Comparison of ENCODE assay signal across 1 cellular context in genomic region chr2:181891966-181892794, GRCh38.
TF ChIP-seq lines count a peak whose summit lies in the region.

No MANE protein-coding gene starts in this region.

TF ChIP-seq in HepG2, 621 proteins besides CTCF, POLR2A, EP300 and RAD21 (continued from another document and continues in another):
- TF ChIP-seq SMAD1 (CRISPR knock-in tag; IDR thresholded peaks at IDR 0.05; ENCODE audit: borderline replicate concordance, low read depth) (peak; percentile 95; the same call in 1 of the 2 replicates), ETS1 (CRISPR knock-in tag; IDR thresholded peaks at IDR 0.05) (peak; percentile 64; the same call in 1 of the 2 replicates), IKZF1 (IDR thresholded peaks at IDR 0.05) (no peak), SOX5 (CRISPR knock-in tag; IDR thresholded peaks at IDR 0.05; ENCODE audit: borderline replicate concordance) (no peak), ZNF549 (CRISPR knock-in tag; IDR thresholded peaks at IDR 0.05) (no peak), SOX6 (IDR thresholded peaks at IDR 0.05) (no peak), SOX6 (CRISPR knock-in tag; IDR thresholded peaks at IDR 0.05) (peak; percentile 74; the same call in 1 of the 2 replicates), SIX1 (CRISPR knock-in tag; IDR thresholded peaks at IDR 0.05; ENCODE audit: borderline replicate concordance) (no peak), ZNF737 (CRISPR knock-in tag; IDR thresholded peaks at IDR 0.05; ENCODE audit: borderline replicate concordance) (no peak), ATF1 (CRISPR knock-in tag; IDR thresholded peaks at IDR 0.05) (no peak), ZFX (CRISPR knock-in tag; IDR thresholded peaks at IDR 0.05; ENCODE audit: low read depth) (peak; percentile 92), ZNF777 (CRISPR knock-in tag; IDR thresholded peaks at IDR 0.05) (peak; percentile 92), ZNF841 (CRISPR knock-in tag; IDR thresholded peaks at IDR 0.05; ENCODE audit: borderline replicate concordance) (no peak), ZNF136 (CRISPR knock-in tag; IDR thresholded peaks at IDR 0.05; ENCODE audit: low read depth) (peak; percentile 95; the same call in 1 of the 2 replicates), GABPB1 (CRISPR knock-in tag; IDR thresholded peaks at IDR 0.05) (peak; percentile 82), ZNF816 (CRISPR knock-in tag; IDR thresholded peaks at IDR 0.05; ENCODE audit: borderline replicate concordance) (peak; percentile 95), ZNF33A (CRISPR knock-in tag; IDR thresholded peaks at IDR 0.05; ENCODE audit: borderline replicate concordance) (no peak), HNF4G (IDR thresholded peaks at IDR 0.05; ENCODE audit: borderline replicate concordance, low read depth, low read length) (no peak; the same call in 1 of the 2 replicates), HNF4G (CRISPR knock-in tag; IDR thresholded peaks at IDR 0.05; ENCODE audit: borderline replicate concordance, low read depth) (peak; percentile 79; the same call in 1 of the 2 replicates), THAP7 (CRISPR knock-in tag; IDR thresholded peaks at IDR 0.05) (peak; percentile 62), THRA (CRISPR knock-in tag; IDR thresholded peaks at IDR 0.05; ENCODE audit: borderline replicate concordance) (peak; percentile 79), ZNF251 (CRISPR knock-in tag; IDR thresholded peaks at IDR 0.05) (peak; percentile 94; the same call in 1 of the 2 replicates), ZBTB8A (CRISPR knock-in tag; IDR thresholded peaks at IDR 0.05; ENCODE audit: borderline replicate concordance, low read depth) (peak; percentile 98), ZNF34 (CRISPR knock-in tag; IDR thresholded peaks at IDR 0.05; ENCODE audit: borderline replicate concordance) (no peak; the same call in 1 of the 2 replicates), ZSCAN25 (CRISPR knock-in tag; IDR thresholded peaks at IDR 0.05) (peak; percentile 74), SAP130 (CRISPR knock-in tag; IDR thresholded peaks at IDR 0.05; ENCODE audit: low read depth) (peak; percentile 78), CREB3 (CRISPR knock-in tag; IDR thresholded peaks at IDR 0.05) (peak; percentile 94; the same call in 1 of the 2 replicates), KAT7 (CRISPR knock-in tag; IDR thresholded peaks at IDR 0.05; ENCODE audit: borderline replicate concordance) (peak; percentile 96), TCF12 (IDR thresholded peaks at IDR 0.05) (no peak), TCF12 (CRISPR knock-in tag; IDR thresholded peaks at IDR 0.05) (peak; percentile 44; the same call in 1 of the 2 replicates), KDM5A (IDR thresholded peaks at IDR 0.05; ENCODE audit: borderline replicate concordance, low read length) (peak; percentile 33; the same call in 1 of the 2 replicates), ZSCAN21 (CRISPR knock-in tag; IDR thresholded peaks at IDR 0.05; ENCODE audit: borderline replicate concordance) (peak; percentile 85; the same call in 1 of the 2 replicates), ZNF772 (CRISPR knock-in tag; IDR thresholded peaks at IDR 0.05) (peak; percentile 92), ZMYM4 (CRISPR knock-in tag; IDR thresholded peaks at IDR 0.05) (peak; percentile 82), ZNF577 (CRISPR knock-in tag; IDR thresholded peaks at IDR 0.05; ENCODE audit: borderline replicate concordance, low read depth) (peak; percentile 97; the same call in 1 of the 2 replicates), KLF11 (CRISPR knock-in tag; IDR thresholded peaks at IDR 0.05) (peak; percentile 87; the same call in 1 of the 2 replicates), ZNF260 (CRISPR knock-in tag; IDR thresholded peaks at IDR 0.05; ENCODE audit: borderline replicate concordance, low read depth) (peak; percentile 81; the same call in 1 of the 2 replicates), CHD4 (IDR thresholded peaks at IDR 0.05; ENCODE audit: borderline replicate concordance, low read length) (no peak), GATA4 (IDR thresholded peaks at IDR 0.05; ENCODE audit: borderline replicate concordance, low read depth) (no peak), ZNF780A (CRISPR knock-in tag; IDR thresholded peaks at IDR 0.05) (peak; percentile 77; the same call in 1 of the 2 replicates), MTF1 (CRISPR knock-in tag; IDR thresholded peaks at IDR 0.05) (peak; percentile 84), NCOA1 (CRISPR knock-in tag; IDR thresholded peaks at IDR 0.05) (peak; percentile 99), ATAD3A (CRISPR knock-in tag; IDR thresholded peaks at IDR 0.05) (no peak), FOXP1 (IDR thresholded peaks at IDR 0.05) (no peak), FOXP1 (CRISPR knock-in tag; IDR thresholded peaks at IDR 0.05) (no peak), NFATC3 (CRISPR knock-in tag; IDR thresholded peaks at IDR 0.05) (peak; percentile 92; the same call in 1 of the 2 replicates), NCOA2 (CRISPR knock-in tag; IDR thresholded peaks at IDR 0.05) (0 out of 2 replicates have a peak, but pooled peaks have one; percentile 59), CAMTA2 (CRISPR knock-in tag; IDR thresholded peaks at IDR 0.05; ENCODE audit: borderline replicate concordance) (peak; percentile 94), SMAD9 (CRISPR knock-in tag; IDR thresholded peaks at IDR 0.05) (peak; percentile 93), ZNF124 (CRISPR knock-in tag; IDR thresholded peaks at IDR 0.05) (no peak; the same call in 1 of the 2 replicates), CERS6 (CRISPR knock-in tag; IDR thresholded peaks at IDR 0.05) (no peak), CBX5 (CRISPR knock-in tag; IDR thresholded peaks at IDR 0.05; ENCODE audit: borderline replicate concordance) (peak; percentile 94), SMARCC2 (IDR thresholded peaks at IDR 0.05) (no peak), KDM6A (CRISPR knock-in tag; IDR thresholded peaks at IDR 0.05; ENCODE audit: low read depth) (peak; percentile 9; the same call in 1 of the 2 replicates), MEIS1 (CRISPR knock-in tag; IDR thresholded peaks at IDR 0.05; ENCODE audit: borderline replicate concordance) (peak; percentile 53; the same call in 1 of the 2 replicates), ZNF883 (CRISPR knock-in tag; IDR thresholded peaks at IDR 0.05; ENCODE audit: not compliant biosample characterization) (peak; percentile 100)
- TF ChIP-seq, protein P1, sequence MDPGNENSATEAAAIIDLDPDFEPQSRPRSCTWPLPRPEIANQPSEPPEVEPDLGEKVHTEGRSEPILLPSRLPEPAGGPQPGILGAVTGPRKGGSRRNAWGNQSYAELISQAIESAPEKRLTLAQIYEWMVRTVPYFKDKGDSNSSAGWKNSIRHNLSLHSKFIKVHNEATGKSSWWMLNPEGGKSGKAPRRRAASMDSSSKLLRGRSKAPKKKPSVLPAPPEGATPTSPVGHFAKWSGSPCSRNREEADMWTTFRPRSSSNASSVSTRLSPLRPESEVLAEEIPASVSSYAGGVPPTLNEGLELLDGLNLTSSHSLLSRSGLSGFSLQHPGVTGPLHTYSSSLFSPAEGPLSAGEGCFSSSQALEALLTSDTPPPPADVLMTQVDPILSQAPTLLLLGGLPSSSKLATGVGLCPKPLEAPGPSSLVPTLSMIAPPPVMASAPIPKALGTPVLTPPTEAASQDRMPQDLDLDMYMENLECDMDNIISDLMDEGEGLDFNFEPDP (CRISPR knock-in tag; conservative IDR thresholded peaks at IDR 0.05): peak; percentile 100
- TF ChIP-seq, protein P2, sequence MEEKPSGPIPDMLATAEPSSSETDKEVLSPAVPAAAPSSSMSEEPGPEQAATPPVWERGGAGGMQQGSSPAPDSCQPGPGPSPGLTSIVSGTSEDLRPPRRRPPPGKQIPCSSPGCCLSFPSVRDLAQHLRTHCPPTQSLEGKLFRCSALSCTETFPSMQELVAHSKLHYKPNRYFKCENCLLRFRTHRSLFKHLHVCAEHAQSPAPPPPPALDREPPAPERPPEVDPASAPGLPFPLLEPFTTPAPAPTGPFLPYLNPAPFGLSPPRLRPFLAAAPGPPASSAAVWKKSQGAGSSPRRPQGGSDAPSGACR (CRISPR knock-in tag; IDR thresholded peaks at IDR 0.05): peak; percentile 94; the same call in 1 of the 2 replicates
- TF ChIP-seq, protein P3, sequence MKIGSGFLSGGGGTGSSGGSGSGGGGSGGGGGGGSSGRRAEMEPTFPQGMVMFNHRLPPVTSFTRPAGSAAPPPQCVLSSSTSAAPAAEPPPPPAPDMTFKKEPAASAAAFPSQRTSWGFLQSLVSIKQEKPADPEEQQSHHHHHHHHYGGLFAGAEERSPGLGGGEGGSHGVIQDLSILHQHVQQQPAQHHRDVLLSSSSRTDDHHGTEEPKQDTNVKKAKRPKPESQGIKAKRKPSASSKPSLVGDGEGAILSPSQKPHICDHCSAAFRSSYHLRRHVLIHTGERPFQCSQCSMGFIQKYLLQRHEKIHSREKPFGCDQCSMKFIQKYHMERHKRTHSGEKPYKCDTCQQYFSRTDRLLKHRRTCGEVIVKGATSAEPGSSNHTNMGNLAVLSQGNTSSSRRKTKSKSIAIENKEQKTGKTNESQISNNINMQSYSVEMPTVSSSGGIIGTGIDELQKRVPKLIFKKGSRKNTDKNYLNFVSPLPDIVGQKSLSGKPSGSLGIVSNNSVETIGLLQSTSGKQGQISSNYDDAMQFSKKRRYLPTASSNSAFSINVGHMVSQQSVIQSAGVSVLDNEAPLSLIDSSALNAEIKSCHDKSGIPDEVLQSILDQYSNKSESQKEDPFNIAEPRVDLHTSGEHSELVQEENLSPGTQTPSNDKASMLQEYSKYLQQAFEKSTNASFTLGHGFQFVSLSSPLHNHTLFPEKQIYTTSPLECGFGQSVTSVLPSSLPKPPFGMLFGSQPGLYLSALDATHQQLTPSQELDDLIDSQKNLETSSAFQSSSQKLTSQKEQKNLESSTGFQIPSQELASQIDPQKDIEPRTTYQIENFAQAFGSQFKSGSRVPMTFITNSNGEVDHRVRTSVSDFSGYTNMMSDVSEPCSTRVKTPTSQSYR (CRISPR knock-in tag; IDR thresholded peaks at IDR 0.05; ENCODE audit: borderline replicate concordance): peak; percentile 60; the same call in 1 of the 2 replicates
- TF ChIP-seq, protein P4, sequence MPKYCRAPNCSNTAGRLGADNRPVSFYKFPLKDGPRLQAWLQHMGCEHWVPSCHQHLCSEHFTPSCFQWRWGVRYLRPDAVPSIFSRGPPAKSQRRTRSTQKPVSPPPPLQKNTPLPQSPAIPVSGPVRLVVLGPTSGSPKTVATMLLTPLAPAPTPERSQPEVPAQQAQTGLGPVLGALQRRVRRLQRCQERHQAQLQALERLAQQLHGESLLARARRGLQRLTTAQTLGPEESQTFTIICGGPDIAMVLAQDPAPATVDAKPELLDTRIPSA (CRISPR knock-in tag; IDR thresholded peaks at IDR 0.05; ENCODE audit: borderline replicate concordance): peak; percentile 70; the same call in 1 of the 2 replicates
- TF ChIP-seq, protein P5, sequence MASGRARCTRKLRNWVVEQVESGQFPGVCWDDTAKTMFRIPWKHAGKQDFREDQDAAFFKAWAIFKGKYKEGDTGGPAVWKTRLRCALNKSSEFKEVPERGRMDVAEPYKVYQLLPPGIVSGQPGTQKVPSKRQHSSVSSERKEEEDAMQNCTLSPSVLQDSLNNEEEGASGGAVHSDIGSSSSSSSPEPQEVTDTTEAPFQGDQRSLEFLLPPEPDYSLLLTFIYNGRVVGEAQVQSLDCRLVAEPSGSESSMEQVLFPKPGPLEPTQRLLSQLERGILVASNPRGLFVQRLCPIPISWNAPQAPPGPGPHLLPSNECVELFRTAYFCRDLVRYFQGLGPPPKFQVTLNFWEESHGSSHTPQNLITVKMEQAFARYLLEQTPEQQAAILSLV (CRISPR knock-in tag; IDR thresholded peaks at IDR 0.05; ENCODE audit: borderline replicate concordance): peak; percentile 99
- TF ChIP-seq, protein P6, sequence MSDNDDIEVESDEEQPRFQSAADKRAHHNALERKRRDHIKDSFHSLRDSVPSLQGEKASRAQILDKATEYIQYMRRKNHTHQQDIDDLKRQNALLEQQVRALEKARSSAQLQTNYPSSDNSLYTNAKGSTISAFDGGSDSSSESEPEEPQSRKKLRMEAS (IDR thresholded peaks at IDR 0.05): peak; percentile 96
